In the genomic region with DNA sequence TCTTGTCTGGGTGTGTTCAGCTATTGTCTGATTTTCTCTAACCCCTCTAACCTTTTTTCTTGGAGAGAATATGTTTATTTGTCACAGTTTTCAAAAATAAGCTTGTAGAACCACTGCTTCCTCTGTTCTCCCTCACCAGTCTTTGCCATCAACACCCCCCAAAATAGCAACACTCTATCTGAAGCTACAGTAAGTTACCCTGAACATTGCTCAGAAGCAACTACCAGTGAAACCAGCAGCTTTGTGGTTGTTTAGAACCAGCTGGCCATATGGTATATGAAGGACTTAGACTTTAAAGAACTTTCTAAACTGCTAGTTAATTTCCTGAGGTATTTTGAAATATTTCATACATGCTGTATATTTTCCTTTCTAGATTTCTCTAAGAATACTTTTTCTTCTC, we compare ENCODE assay signal across 28 cellular contexts.
"Had no signal": no experiment of that assay in that cellular context is flagged by ENCODE, and none has a peak within 500 bp of the region (broad histone marks: within the 10 kb centered on the region; RNA-seq: fewer than 3 reads in every experiment).

No MANE protein-coding gene starts in this region.

- H3K4me3 ChIP-seq: colonic mucosa had no signal

- H3K9me3 Mint-ChIP-seq: endodermal cell had no signal

- H3K27me3 ChIP-seq: brain microvascular endothelial cell, colonic mucosa had no signal

- H3K36me3 Mint-ChIP-seq: activated naive CD8-positive, alpha-beta T cell had no signal

- H3K27ac Mint-ChIP-seq: activated CD4-positive, alpha-beta memory T cell treated with anti-CD3 and anti-CD28 coated beads, Interleukin-2, amount 10 ng/mL, durations not matched to agents 7 days and 5 days; activated CD4-positive, alpha-beta T cell treated with anti-CD3 and anti-CD28 coated beads, Interleukin-2, amount 10 ng/mL, durations not matched to agents 7 days and 5 days; activated naive CD8-positive, alpha-beta T cell; activated T-cell treated with anti-CD3 and anti-CD28 coated beads, Interleukin-2, amount 50 U/mL, for 24 hours; activated T-helper 17 cell treated with anti-CD3 and anti-CD28 coated beads, Interleukin-2, amount 50 U/mL, for 72 hours; endodermal cell; T-helper 17 cell; T-helper 2 cell treated with Interferon-gamma antibody and Interleukin-4, amounts not matched to agents 5 μg/mL and 100 μg/mL, for 36 hours had no signal

- ATAC-seq: activated T-helper 17 cell treated with anti-CD3 and anti-CD28 coated beads, Interleukin-2, amount 50 U/mL, for 72 hours; esophagus mucosa; T-helper 17 cell had no signal

- H3K27ac ChIP-seq: brain microvascular endothelial cell, colonic mucosa had no signal

- H3K4me3 Mint-ChIP-seq: activated CD4-positive, alpha-beta memory T cell treated with anti-CD3 and anti-CD28 coated beads, Interleukin-2, amount 10 ng/mL, durations not matched to agents 7 days and 5 days; activated CD4-positive, alpha-beta T cell treated with anti-CD3 and anti-CD28 coated beads, Interleukin-2, amount 10 ng/mL, durations not matched to agents 7 days and 5 days; activated naive CD8-positive, alpha-beta T cell; activated T-cell treated with anti-CD3 and anti-CD28 coated beads, Interleukin-2, amount 50 U/mL, for 24 hours; activated T-helper 17 cell treated with anti-CD3 and anti-CD28 coated beads, Interleukin-2, amount 50 U/mL, for 72 hours; endodermal cell; T-helper 17 cell; T-helper 2 cell treated with Interferon-gamma antibody and Interleukin-4, amounts not matched to agents 5 μg/mL and 100 μg/mL, for 36 hours had no signal

- H3K4me1 ChIP-seq: colonic mucosa had no signal

- H3K27me3 Mint-ChIP-seq: activated CD4-positive, alpha-beta memory T cell treated with anti-CD3 and anti-CD28 coated beads, Interleukin-2, amount 10 ng/mL, durations not matched to agents 7 days and 5 days; activated CD4-positive, alpha-beta T cell treated with anti-CD3 and anti-CD28 coated beads, Interleukin-2, amount 10 ng/mL, durations not matched to agents 7 days and 5 days; activated naive CD8-positive, alpha-beta T cell; activated T-cell treated with anti-CD3 and anti-CD28 coated beads, Interleukin-2, amount 50 U/mL, for 24 hours; activated T-helper 17 cell treated with anti-CD3 and anti-CD28 coated beads, Interleukin-2, amount 50 U/mL, for 72 hours; T-helper 17 cell had no signal

- H3K4me1 Mint-ChIP-seq: activated CD4-positive, alpha-beta memory T cell treated with anti-CD3 and anti-CD28 coated beads, Interleukin-2, amount 10 ng/mL, durations not matched to agents 7 days and 5 days; activated CD4-positive, alpha-beta T cell treated with anti-CD3 and anti-CD28 coated beads, Interleukin-2, amount 10 ng/mL, durations not matched to agents 7 days and 5 days; activated T-helper 17 cell treated with anti-CD3 and anti-CD28 coated beads, Interleukin-2, amount 50 U/mL, for 72 hours; T-helper 17 cell had no signal

- DNase-seq: activated CD4-positive, alpha-beta memory T cell treated with anti-CD3 and anti-CD28 coated beads, Interleukin-2, amount 10 ng/mL, durations not matched to agents 7 days and 5 days; activated CD4-positive, alpha-beta T cell treated with anti-CD3 and anti-CD28 coated beads for 1 hour; activated CD4-positive, alpha-beta T cell treated with anti-CD3 and anti-CD28 coated beads for 4 hours; activated CD4-positive, alpha-beta T cell treated with anti-CD3 and anti-CD28 coated beads, Interleukin-2, amount 10 ng/mL, durations not matched to agents 7 days and 5 days; activated CD4-positive, alpha-beta T cell treated with anti-CD3 and anti-CD28 coated beads, Interleukin-2, amount 50 U/mL, for 4 hours; activated CD8-positive, alpha-beta memory T cell treated with anti-CD3 and anti-CD28 coated beads, Interleukin-2, amount 50 U/mL, for 48 hours; activated effector memory CD4-positive, alpha-beta T cell treated with Interleukin-2 at 50 U/mL for 16 hours; activated gamma-delta T cell treated with Interleukin-2 at 50 U/mL for 16 hours; activated naive CD4-positive, alpha-beta T cell treated with anti-CD3 and anti-CD28 coated beads, Interleukin-2, amount 50 U/mL, for 16 hours; activated naive CD4-positive, alpha-beta T cell treated with Interleukin-2 at 50 U/mL for 16 hours; activated T-cell treated with anti-CD3 and anti-CD28 coated beads for 4 hours; activated T-cell treated with anti-CD3 and anti-CD28 coated beads, Interleukin-2, amount 50 U/mL, for 24 hours; amniotic stem cell; anterior cingulate cortex; brain microvascular endothelial cell; central memory CD4-positive, alpha-beta T cell; cerebellar nuclear complex; colonic mucosa; effector CD8-positive, alpha-beta T cell; endodermal cell; foreskin fibroblast; head of caudate nucleus; T-helper 1 cell; T-helper 17 cell had no signal

- H3K36me3 ChIP-seq: brain microvascular endothelial cell, colonic mucosa had no signal

- H3K9me3 ChIP-seq: colonic mucosa had no signal
